27 cellular contexts compared by ENCODE assay signal in genomic region chr5:58207076-58207475, GRCh38.
"Had no signal": no experiment of that assay in that cellular context is flagged by ENCODE, and none has a peak within 500 bp of the region (broad histone marks: within the 10 kb centered on the region; RNA-seq: fewer than 3 reads in every experiment).

No MANE protein-coding gene starts in this region.

- H3K9me3 ChIP-seq: left lung, lower lobe of right lung, pancreas, prostate gland, spleen, suprapubic skin, thoracic aorta, tibial artery, upper lobe of right lung had no signal

- H3K27me3 Mint-ChIP-seq: stimulated activated naive CD8-positive, alpha-beta T cell treated with anti-CD3 and anti-CD28 coated beads, Interleukin-15, Interleukin-2, amounts not matched to agents 100 ng/mL and 50 ng/mL, for 24 hours had no signal

- H3K4me1 ChIP-seq: left lung, lower lobe of right lung, pancreas, prostate gland, spleen, suprapubic skin, upper lobe of right lung had no signal

- H3K4me3 Mint-ChIP-seq: naive B cell; natural killer cell; stimulated activated effector memory CD8-positive, alpha-beta T cell treated with anti-CD3 and anti-CD28 coated beads, Interleukin-12 subunit alpha, Interleukin-12 subunit beta, amount 100 ng/mL, for 72 hours; stimulated activated naive CD8-positive, alpha-beta T cell treated with anti-CD3 and anti-CD28 coated beads, Interleukin-15, Interleukin-2, amounts not matched to agents 100 ng/mL and 50 ng/mL, for 24 hours had no signal

- H3K36me3 ChIP-seq: left lung, lower lobe of right lung, pancreas, prostate gland, spleen, suprapubic skin, thoracic aorta, tibial artery, upper lobe of right lung had no signal

- H3K4me1 Mint-ChIP-seq: naive B cell; natural killer cell; stimulated activated effector memory CD8-positive, alpha-beta T cell treated with anti-CD3 and anti-CD28 coated beads, Interleukin-12 subunit alpha, Interleukin-12 subunit beta, amount 100 ng/mL, for 72 hours had no signal

- H3K4me3 ChIP-seq: left lung, lower lobe of right lung, pancreas, prostate gland, skin epidermis, spleen, suprapubic skin, thoracic aorta, tibial artery, upper lobe of right lung had no signal

- H3K27ac ChIP-seq: left lung, lower lobe of right lung, pancreas, prostate gland, skin epidermis, spleen, suprapubic skin, thoracic aorta, tibial artery, upper lobe of right lung had no signal

- FAIRE-seq: kidney, pancreas, urothelium cell line had no signal

- DNase-seq: hippocampal formation; kidney; left colon; left lung; lower lobe of right lung; mammary epithelial cell; mesenchymal stem cell; naive B cell; natural killer cell; nucleus accumbens; pancreas; posterior cingulate gyrus; retina; right cardiac atrium; spleen; stimulated activated CD4-positive, alpha-beta T cell treated with anti-CD3 and anti-CD28 coated beads, Interleukin-4, amount 100 ng/mL, for 24 hours; stimulated activated naive CD4-positive, alpha-beta T cell; tibial artery; trophoblast cell; upper lobe of right lung had no signal

- H3K9me3 Mint-ChIP-seq: stimulated activated effector memory CD8-positive, alpha-beta T cell treated with anti-CD3 and anti-CD28 coated beads, Interleukin-12 subunit alpha, Interleukin-12 subunit beta, amount 100 ng/mL, for 72 hours; stimulated activated naive CD8-positive, alpha-beta T cell treated with anti-CD3 and anti-CD28 coated beads, Interleukin-15, Interleukin-2, amounts not matched to agents 100 ng/mL and 50 ng/mL, for 24 hours had no signal

- H3K36me3 Mint-ChIP-seq: naive B cell; natural killer cell; stimulated activated effector memory CD8-positive, alpha-beta T cell treated with anti-CD3 and anti-CD28 coated beads, Interleukin-12 subunit alpha, Interleukin-12 subunit beta, amount 100 ng/mL, for 72 hours had no signal

- H3K27me3 ChIP-seq: left lung, pancreas, spleen, suprapubic skin, tibial artery, upper lobe of right lung had no signal

- H3K27ac Mint-ChIP-seq: naive B cell; natural killer cell; stimulated activated effector memory CD8-positive, alpha-beta T cell treated with anti-CD3 and anti-CD28 coated beads, Interleukin-12 subunit alpha, Interleukin-12 subunit beta, amount 100 ng/mL, for 72 hours; stimulated activated naive CD8-positive, alpha-beta T cell treated with anti-CD3 and anti-CD28 coated beads, Interleukin-15, Interleukin-2, amounts not matched to agents 100 ng/mL and 50 ng/mL, for 24 hours had no signal
